In the genomic region with DNA sequence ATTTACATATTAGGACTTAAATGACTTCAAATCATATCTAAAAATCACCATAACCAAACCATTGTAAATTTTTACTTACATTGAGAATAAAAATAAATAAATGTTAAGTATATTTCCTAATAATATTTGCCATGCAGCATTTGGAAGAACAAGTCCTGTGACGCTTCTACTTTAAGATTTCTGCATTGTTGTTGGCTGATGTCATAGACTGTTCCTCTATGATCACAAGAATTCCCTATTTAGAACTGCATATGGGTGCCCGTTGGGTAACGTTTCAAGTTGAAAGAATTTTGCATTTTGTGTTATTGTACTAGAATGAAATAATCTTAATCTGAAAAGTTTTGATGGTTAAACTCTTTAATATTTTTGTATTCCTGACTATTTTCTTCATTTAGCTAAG, we compare ENCODE assay signal across 1 cellular context.
TF ChIP-seq lines count a peak whose summit lies in the region.

No MANE protein-coding gene starts in this region.

TF ChIP-seq in GM23338, 12 proteins besides CTCF, POLR2A, EP300 and RAD21 (continued from another document):
- TF ChIP-seq, protein P1, sequence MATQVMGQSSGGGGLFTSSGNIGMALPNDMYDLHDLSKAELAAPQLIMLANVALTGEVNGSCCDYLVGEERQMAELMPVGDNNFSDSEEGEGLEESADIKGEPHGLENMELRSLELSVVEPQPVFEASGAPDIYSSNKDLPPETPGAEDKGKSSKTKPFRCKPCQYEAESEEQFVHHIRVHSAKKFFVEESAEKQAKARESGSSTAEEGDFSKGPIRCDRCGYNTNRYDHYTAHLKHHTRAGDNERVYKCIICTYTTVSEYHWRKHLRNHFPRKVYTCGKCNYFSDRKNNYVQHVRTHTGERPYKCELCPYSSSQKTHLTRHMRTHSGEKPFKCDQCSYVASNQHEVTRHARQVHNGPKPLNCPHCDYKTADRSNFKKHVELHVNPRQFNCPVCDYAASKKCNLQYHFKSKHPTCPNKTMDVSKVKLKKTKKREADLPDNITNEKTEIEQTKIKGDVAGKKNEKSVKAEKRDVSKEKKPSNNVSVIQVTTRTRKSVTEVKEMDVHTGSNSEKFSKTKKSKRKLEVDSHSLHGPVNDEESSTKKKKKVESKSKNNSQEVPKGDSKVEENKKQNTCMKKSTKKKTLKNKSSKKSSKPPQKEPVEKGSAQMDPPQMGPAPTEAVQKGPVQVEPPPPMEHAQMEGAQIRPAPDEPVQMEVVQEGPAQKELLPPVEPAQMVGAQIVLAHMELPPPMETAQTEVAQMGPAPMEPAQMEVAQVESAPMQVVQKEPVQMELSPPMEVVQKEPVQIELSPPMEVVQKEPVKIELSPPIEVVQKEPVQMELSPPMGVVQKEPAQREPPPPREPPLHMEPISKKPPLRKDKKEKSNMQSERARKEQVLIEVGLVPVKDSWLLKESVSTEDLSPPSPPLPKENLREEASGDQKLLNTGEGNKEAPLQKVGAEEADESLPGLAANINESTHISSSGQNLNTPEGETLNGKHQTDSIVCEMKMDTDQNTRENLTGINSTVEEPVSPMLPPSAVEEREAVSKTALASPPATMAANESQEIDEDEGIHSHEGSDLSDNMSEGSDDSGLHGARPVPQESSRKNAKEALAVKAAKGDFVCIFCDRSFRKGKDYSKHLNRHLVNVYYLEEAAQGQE (IDR thresholded peaks at IDR 0.05; ENCODE audit: unreplicated experiment): no peak
- TF ChIP-seq CREB1 (CRISPR knock-in tag; IDR thresholded peaks at IDR 0.05; ENCODE audit: low read depth) (no peak), JUNB (IDR thresholded peaks at IDR 0.05; ENCODE audit: unreplicated experiment) (no peak), EZH2phosphoT487 (IDR thresholded peaks at IDR 0.05; ENCODE audit: unreplicated experiment) (no peak)
